Comparison of ENCODE assay signal across 11 cellular contexts in the genomic region with DNA sequence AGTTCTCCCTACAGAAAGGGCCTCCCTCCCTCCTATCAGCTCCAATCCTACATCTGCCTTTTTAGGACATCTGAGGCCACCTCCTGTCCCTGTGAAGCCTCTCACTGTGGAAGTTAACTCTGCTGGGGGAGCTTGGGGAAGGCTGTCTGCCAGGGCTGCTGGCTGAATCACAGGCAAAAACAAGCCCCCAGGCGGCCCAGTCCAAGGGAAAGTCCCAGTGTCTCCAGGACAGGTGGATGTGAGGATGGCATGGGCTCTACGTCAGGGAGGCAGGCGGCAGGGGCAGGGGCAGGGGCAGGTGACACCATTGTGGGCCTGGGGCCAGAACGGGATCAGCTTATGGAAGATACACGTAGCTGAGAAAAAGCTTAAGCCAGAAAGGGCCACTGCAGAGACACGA.
"Had no signal": no experiment of that assay in that cellular context is flagged by ENCODE, and none has a peak within 500 bp of the region (broad histone marks: within the 10 kb centered on the region; RNA-seq: fewer than 3 reads in every experiment).

No MANE protein-coding gene starts in this region.

- H3K4me3 ChIP-seq: ascending aorta, colonic mucosa, lung, transverse colon had no signal

- H3K27me3 ChIP-seq: ascending aorta, colonic mucosa, transverse colon had no signal

- ATAC-seq: activated CD8-positive, alpha-beta T cell treated with anti-CD3 and anti-CD28 coated beads for 36 hours; activated T-cell treated with anti-CD3 and anti-CD28 coated beads, Interleukin-2, amount 50 U/mL, for 72 hours had no signal

- DNase-seq: activated CD8-positive, alpha-beta memory T cell treated with anti-CD3 and anti-CD28 coated beads, Interleukin-2, amount 50 U/mL, for 4 hours; activated CD8-positive, alpha-beta T cell treated with anti-CD3 and anti-CD28 coated beads for 36 hours; activated naive CD8-positive, alpha-beta T cell treated with anti-CD3 and anti-CD28 coated beads, Interleukin-2, amount 10 ng/mL, durations not matched to agents 7 days and 5 days; activated T-cell treated with anti-CD3 and anti-CD28 coated beads, Interleukin-2, amount 50 U/mL, for 72 hours; colonic mucosa; hypothalamus; midbrain; naive B cell; transverse colon had no signal

- H3K27me3 Mint-ChIP-seq: activated CD8-positive, alpha-beta T cell treated with anti-CD3 and anti-CD28 coated beads for 36 hours; activated naive CD8-positive, alpha-beta T cell treated with anti-CD3 and anti-CD28 coated beads, Interleukin-2, amount 10 ng/mL, durations not matched to agents 7 days and 5 days; naive B cell had no signal

- H3K4me3 Mint-ChIP-seq: activated CD8-positive, alpha-beta T cell treated with anti-CD3 and anti-CD28 coated beads for 36 hours; activated naive CD8-positive, alpha-beta T cell treated with anti-CD3 and anti-CD28 coated beads, Interleukin-2, amount 10 ng/mL, durations not matched to agents 7 days and 5 days; activated T-cell treated with anti-CD3 and anti-CD28 coated beads, Interleukin-2, amount 50 U/mL, for 72 hours; naive B cell had no signal

- H3K9me3 ChIP-seq: ascending aorta, colonic mucosa, transverse colon had no signal

- H3K27ac ChIP-seq: ascending aorta, colonic mucosa, transverse colon had no signal

- H3K36me3 Mint-ChIP-seq: naive B cell had no signal

- H3K4me1 ChIP-seq: ascending aorta, colonic mucosa, transverse colon had no signal

- H3K36me3 ChIP-seq: ascending aorta, colonic mucosa, transverse colon had no signal

- H3K27ac Mint-ChIP-seq: activated CD8-positive, alpha-beta T cell treated with anti-CD3 and anti-CD28 coated beads for 36 hours; activated naive CD8-positive, alpha-beta T cell treated with anti-CD3 and anti-CD28 coated beads, Interleukin-2, amount 10 ng/mL, durations not matched to agents 7 days and 5 days; activated T-cell treated with anti-CD3 and anti-CD28 coated beads, Interleukin-2, amount 50 U/mL, for 72 hours had no signal

- H3K9me3 Mint-ChIP-seq: activated CD8-positive, alpha-beta T cell treated with anti-CD3 and anti-CD28 coated beads for 36 hours; activated naive CD8-positive, alpha-beta T cell treated with anti-CD3 and anti-CD28 coated beads, Interleukin-2, amount 10 ng/mL, durations not matched to agents 7 days and 5 days; activated T-cell treated with anti-CD3 and anti-CD28 coated beads, Interleukin-2, amount 50 U/mL, for 72 hours; naive B cell had no signal
